ENCODE assay signal across 12 cellular contexts in genomic region chr1:214447557-214447871, GRCh38.
DNase-seq lines count a peak whose midpoint lies in the region; ATAC-seq, FAIRE-seq and TF ChIP-seq lines count a peak whose summit lies in the region.
"Had no signal": no experiment of that assay in that cellular context is flagged by ENCODE, and none has a peak within 500 bp of the region (broad histone marks: within the 10 kb centered on the region; RNA-seq: fewer than 3 reads in every experiment).

No MANE protein-coding gene starts in this region.

- H3K27ac ChIP-seq in A549 (peak overlapping the region; percentile 80 to 86), astrocyte (ENCODE audit: low read depth, low read length) (peak overlapping the region; percentile 97), iPS-20b (ENCODE audit: low read length) (peak overlapping the region; percentile 42)

- TF ChIP-seq CTCF in A549 (IDR thresholded peaks at IDR 0.05) = no peak
- TF ChIP-seq CTCF in HFF-Myc (IDR thresholded peaks at IDR 0.05; ENCODE audit: low read depth, low read length, missing control alignments) = no peak
- no peak for TF ChIP-seq CTCF in astrocyte (IDR thresholded peaks at IDR 0.05; ENCODE audit: insufficient read depth, low read depth, low read length)

- peak overlapping the region; percentile 15; the same call in 1 of the 3 replicates for H3K4me3 ChIP-seq in A549
- 0 out of 2 replicates have a peak overlapping the region, but pooled peaks have one; percentile 5 for H3K4me3 ChIP-seq in HFF-Myc (replicated peaks; ENCODE audit: low read depth, low read length)
- peak overlapping the region; percentile 48 for H3K4me3 ChIP-seq in astrocyte (ENCODE audit: insufficient read depth, low read depth, low read length)
- peak overlapping the region; percentile 30 for H3K4me3 ChIP-seq in iPS-20b (ENCODE audit: low read length)

- peaks cover 60% of the 10 kb centered on the region for H3K79me2 ChIP-seq in astrocyte (ENCODE audit: insufficient read depth, low read length)

- 40% methylated on average over 2 of the region's 2 CpGs for WGBS in A549 (ENCODE audit: missing lambda C conversion rate)

- H3K9ac ChIP-seq in astrocyte (ENCODE audit: low read length) = peak overlapping the region; percentile 78
- peak overlapping the region; percentile 46; the same call in 1 of the 2 replicates for H3K9ac ChIP-seq in iPS-20b (ENCODE audit: low read depth, low read length)

- TF ChIP-seq EP300 in A549 (IDR thresholded peaks at IDR 0.05) = no peak

- POLR2A ChIA-PET in A549 (lab: Yijun Ruan, JAX) = interaction anchor here (0.9 to 1.0 kb wide), 2 partner anchors 26 to 104 kb away, joined by 3 to 5 read pairs; partner anchors contain the start of gene PTPN14

- H3K36me3 Mint-ChIP-seq in astrocyte (ENCODE audit: low read depth, unreplicated experiment) = peaks cover 10% of the 10 kb centered on the region

- ATAC-seq in A549 (peak; percentile 37 to 48; a peak in 5 of 6 replicates), HG03135 (IDR thresholded peaks at IDR 0.05; ENCODE audit: unreplicated experiment) (no peak), GM21529 (IDR thresholded peaks at IDR 0.05; ENCODE audit: unreplicated experiment) (no peak)

- H3K4me1 ChIP-seq in A549 (peaks cover 62% of the 10 kb centered on the region), astrocyte (ENCODE audit: insufficient read depth, low read length) (peaks cover 61% of the 10 kb centered on the region), iPS-20b (ENCODE audit: insufficient read depth, low read length) (peaks cover 56% of the 10 kb centered on the region)

- H3K4me2 ChIP-seq in A549 (peak overlapping the region; percentile 85), astrocyte (ENCODE audit: low read length) (peak overlapping the region; percentile 82)

- no peak for DNase-seq in A549 (ENCODE audit: low read depth in 1 of 2, low spot score in 1 of 2)
- DNase-seq in HFF-Myc (ENCODE audit: extremely low read depth, low read depth) = no peak
- peak; percentile 52 for DNase-seq in astrocyte (ENCODE audit: low read depth)
- DNase-seq in head of caudate nucleus = no peak
- DNase-seq in putamen (ENCODE audit: low spot score) = no peak
- DNase-seq: activated CD8-positive, alpha-beta memory T cell treated with anti-CD3 and anti-CD28 coated beads, Interleukin-2, amount 50 U/mL, for 48 hours; erythroblast; KG1 had no signal

- H3K27me3 ChIP-seq in astrocyte (ENCODE audit: insufficient read depth, low read length) (no peaks in the 10 kb centered on the region), iPS-20b (ENCODE audit: insufficient read depth, low read length) (no peaks in the 10 kb centered on the region)

- peaks cover 80% of the 10 kb centered on the region for H3K4me1 Mint-ChIP-seq in astrocyte (ENCODE audit: low read depth, unreplicated experiment)

- H3K27me3 Mint-ChIP-seq in astrocyte (ENCODE audit: low read depth, unreplicated experiment) = no peaks in the 10 kb centered on the region

- no peak for FAIRE-seq in A549 (lab: Jason Lieb, UNC)
- peak; percentile 56 for FAIRE-seq in astrocyte (lab: Jason Lieb, UNC)

- intact Hi-C loops in head of caudate nucleus (cut with DNase I) = no loop called here

- H4K20me1 ChIP-seq in astrocyte (ENCODE audit: insufficient read depth, low read length) = no peaks in the 10 kb centered on the region

- no peak for TF ChIP-seq RAD21 in A549 (conservative IDR thresholded peaks at IDR 0.05 in 1 of 2, IDR thresholded peaks at IDR 0.05 in 1 of 2)

- peak overlapping the region; percentile 66 for H3K4me3 Mint-ChIP-seq in astrocyte (ENCODE audit: unreplicated experiment)
- H3K4me3 Mint-ChIP-seq: neural crest cell had no signal

- CTCF ChIA-PET in A549 (lab: Yijun Ruan, JAX) = no interaction called here

- H2AFZ ChIP-seq in astrocyte (ENCODE audit: low read depth, low read length) = no peak overlapping the region

- H3K27ac Mint-ChIP-seq in astrocyte (ENCODE audit: unreplicated experiment) = peak overlapping the region; percentile 96

- H3K36me3 ChIP-seq in astrocyte (ENCODE audit: insufficient read depth, low read length) (peaks cover 6% of the 10 kb centered on the region), iPS-20b (ENCODE audit: insufficient read depth, low read depth, low read length) (no peaks in the 10 kb centered on the region)

- no peaks in the 10 kb centered on the region for H3K9me3 ChIP-seq in A549
- H3K9me3 ChIP-seq in astrocyte (ENCODE audit: insufficient read depth, low read depth, low read length) = no peaks in the 10 kb centered on the region
- no peaks in the 10 kb centered on the region for H3K9me3 ChIP-seq in iPS-20b (ENCODE audit: insufficient read depth, low read depth, low read length)

- no peaks in the 10 kb centered on the region for H3K9me3 Mint-ChIP-seq in astrocyte (ENCODE audit: unreplicated experiment)

- TF ChIP-seq POLR2A in A549 (IDR thresholded peaks at IDR 0.05; ENCODE audit: low read length) = no peak

TF ChIP-seq in A549, 52 proteins besides CTCF, POLR2A, EP300 and RAD21:
- TF ChIP-seq CEBPB (IDR thresholded peaks at IDR 0.05) = peak in 1 of 2 experiments; percentile 21; a peak in 1 of 4 replicates
- no peak for TF ChIP-seq RCOR1 (IDR thresholded peaks at IDR 0.05; ENCODE audit: low read depth, low read length)
- TF ChIP-seq SREBF2 (IDR thresholded peaks at IDR 0.05) = no peak
- TF ChIP-seq GATA3 (IDR thresholded peaks at IDR 0.05; ENCODE audit: borderline replicate concordance) = 0 out of 2 replicates have a peak, but pooled peaks have one; percentile 4
- no peak for TF ChIP-seq FOSB (CRISPR knock-in tag; IDR thresholded peaks at IDR 0.05)
- TF ChIP-seq NR3C1 (IDR thresholded peaks at IDR 0.05) = no peak
- TF ChIP-seq, protein P1, sequence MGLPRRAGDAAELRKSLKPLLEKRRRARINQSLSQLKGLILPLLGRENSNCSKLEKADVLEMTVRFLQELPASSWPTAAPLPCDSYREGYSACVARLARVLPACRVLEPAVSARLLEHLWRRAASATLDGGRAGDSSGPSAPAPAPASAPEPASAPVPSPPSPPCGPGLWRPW (IDR thresholded peaks at IDR 0.05) = no peak

Comparison
In these comparisons a context has a peak if more than half of its experiments do, and no peak if none do; other contexts are left out.
1. ATAC-seq: peak in A549 (2 of 2); none in HG03135 (single experiment) and GM21529 (single experiment).
2. H3K27ac ChIP-seq: peak in every context shown above with its lines; median percentile 97 in astrocyte; 83 in A549; 42 in iPS-20b.
3. Peak in every context shown above with its lines, with median percentiles within 50 percentile points of each other: H3K4me3 ChIP-seq.